ENCODE assay signal across 9 cellular contexts in the genomic region with DNA sequence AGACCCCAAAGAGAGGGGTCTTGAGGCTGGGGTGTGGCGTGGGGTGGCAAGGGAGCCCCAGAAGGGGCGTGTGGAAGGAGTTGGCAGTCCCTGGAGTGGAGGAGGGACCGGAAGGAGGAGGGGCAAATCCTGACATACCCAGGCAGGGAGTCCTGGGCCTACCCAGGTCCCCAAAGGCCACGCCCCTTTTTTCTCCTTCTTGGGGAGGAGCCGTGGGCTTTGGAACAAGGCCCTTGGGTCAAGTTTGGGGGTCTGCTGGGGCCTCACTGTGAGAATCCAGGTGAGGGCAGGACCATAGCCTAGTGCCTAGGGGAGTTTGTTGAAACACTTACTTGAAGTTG. TPM values are rescaled to one million over a fixed set of nuclear protein-coding genes. Genes with fewer than 3 reads are reported as not detected.
DNase-seq lines count a peak whose midpoint lies in the region; ATAC-seq and TF ChIP-seq lines count a peak whose summit lies in the region.
"Had no signal": no experiment of that assay in that cellular context is flagged by ENCODE, and none has a peak within 500 bp of the region (broad histone marks: within the 10 kb centered on the region; RNA-seq: fewer than 3 reads in every experiment).

No MANE protein-coding gene starts in this region.

- peaks cover 55% of the 10 kb centered on the region for H3K27me3 Mint-ChIP-seq in activated T-helper 17 cell treated with anti-CD3 and anti-CD28 coated beads, Interleukin-2, amount 50 U/mL, for 72 hours
- peaks cover 16 to 22% (median 20%) of the 10 kb centered on the region in 3 donors for H3K27me3 Mint-ChIP-seq in immature natural killer cell (ENCODE audit: low read depth in 3 of 3)
- peaks cover 83% of the 10 kb centered on the region for H3K27me3 Mint-ChIP-seq in stimulated activated memory B cell treated with anti-CD40 and anti-IgM and Interleukin-4, amounts not matched to agents 10 μg/mL and 1 μg/mL and 100 μg/mL, for 72 hours

- no peaks in the 10 kb centered on the region for H3K36me3 Mint-ChIP-seq in activated T-helper 17 cell treated with anti-CD3 and anti-CD28 coated beads, Interleukin-2, amount 50 U/mL, for 72 hours (ENCODE audit: low read depth)
- no peaks in the 10 kb centered on the region for H3K36me3 Mint-ChIP-seq in immature natural killer cell
- H3K36me3 Mint-ChIP-seq in stimulated activated memory B cell treated with anti-CD40 and anti-IgM and Interleukin-4, amounts not matched to agents 10 μg/mL and 1 μg/mL and 100 μg/mL, for 72 hours, result no peaks in the 10 kb centered on the region

- no peak for TF ChIP-seq CTCF in GM13977 (IDR thresholded peaks at IDR 0.05; ENCODE audit: extremely low read depth, insufficient read depth, missing control alignments)

- DNase-seq in H7, result peak; percentile 90
- no peak for DNase-seq in immature natural killer cell
- DNase-seq in GM13977 (ENCODE audit: low spot score), result no peak
- no peak for DNase-seq in globus pallidus (ENCODE audit: low spot score)

- H3K27me3 ChIP-seq in H7 (ENCODE audit: control insufficient read depth, insufficient read depth, low read length), result peaks cover 68% of the 10 kb centered on the region

- H3K36me3 ChIP-seq in H7 (replicated peaks; ENCODE audit: control insufficient read depth, insufficient read depth, low read length), result no peaks in the 10 kb centered on the region

- H3K4me3 Mint-ChIP-seq in activated T-helper 17 cell treated with anti-CD3 and anti-CD28 coated beads, Interleukin-2, amount 50 U/mL, for 72 hours, result peak overlapping the region; percentile 56
- H3K4me3 Mint-ChIP-seq in immature natural killer cell, result peak overlapping the region; percentile 62 to 88 (median 83)
- H3K4me3 Mint-ChIP-seq in stimulated activated memory B cell treated with anti-CD40 and anti-IgM and Interleukin-4, amounts not matched to agents 10 μg/mL and 1 μg/mL and 100 μg/mL, for 72 hours, result peak overlapping the region; percentile 56

- peaks cover 19% of the 10 kb centered on the region for H3K4me1 Mint-ChIP-seq in activated T-helper 17 cell treated with anti-CD3 and anti-CD28 coated beads, Interleukin-2, amount 50 U/mL, for 72 hours
- peaks cover 30 to 36% of the 10 kb centered on the region in 2 donors for H3K4me1 Mint-ChIP-seq in immature natural killer cell
- peaks cover 48% of the 10 kb centered on the region for H3K4me1 Mint-ChIP-seq in stimulated activated memory B cell treated with anti-CD40 and anti-IgM and Interleukin-4, amounts not matched to agents 10 μg/mL and 1 μg/mL and 100 μg/mL, for 72 hours

- H3K4me3 ChIP-seq in H7 (ENCODE audit: insufficient read depth, low read depth, low read length), result no peak overlapping the region

- H3K27ac Mint-ChIP-seq in activated T-helper 17 cell treated with anti-CD3 and anti-CD28 coated beads, Interleukin-2, amount 50 U/mL, for 72 hours, result no peak overlapping the region
- H3K27ac Mint-ChIP-seq in immature natural killer cell, result no peak overlapping the region
- peak overlapping the region; percentile 28 for H3K27ac Mint-ChIP-seq in stimulated activated memory B cell treated with anti-CD40 and anti-IgM and Interleukin-4, amounts not matched to agents 10 μg/mL and 1 μg/mL and 100 μg/mL, for 72 hours

- in situ Hi-C loops in GM13977 (cut with MboI; ENCODE audit: low pct_unique_long_range_greater_than_20kb, low sequenced_read_pairs, unreplicated experiment), result no loop called here

- ATAC-seq in activated T-helper 17 cell treated with anti-CD3 and anti-CD28 coated beads, Interleukin-2, amount 50 U/mL, for 72 hours (replicated peaks), result no peak
- no peak for ATAC-seq in stimulated activated memory B cell treated with anti-CD40 and anti-IgM and Interleukin-4, amounts not matched to agents 10 μg/mL and 1 μg/mL and 100 μg/mL, for 72 hours
- ATAC-seq in GM19035 (IDR thresholded peaks at IDR 0.05; ENCODE audit: unreplicated experiment) (no peak), HG03457 (IDR thresholded peaks at IDR 0.05; ENCODE audit: unreplicated experiment) (no peak)

- H3K9me3 Mint-ChIP-seq in activated T-helper 17 cell treated with anti-CD3 and anti-CD28 coated beads, Interleukin-2, amount 50 U/mL, for 72 hours, result no peaks in the 10 kb centered on the region
- no peaks in the 10 kb centered on the region for H3K9me3 Mint-ChIP-seq in immature natural killer cell
- H3K9me3 Mint-ChIP-seq in stimulated activated memory B cell treated with anti-CD40 and anti-IgM and Interleukin-4, amounts not matched to agents 10 μg/mL and 1 μg/mL and 100 μg/mL, for 72 hours, result no peaks in the 10 kb centered on the region

RNA-seq across cellular contexts. Expression of a gene that starts 1.2 kb away (rescaled TPM):
- 7.2 and 23.6 TPM in 2 replicates for total RNA-seq in H7 (2014; rRNA removed; shearing (Covaris generic))
- 10 to 100 TPM in 1 of 2 donors, 1 to 10 TPM in 1; 1.3 to 11.8 TPM for total RNA-seq in activated T-helper 17 cell treated with anti-CD3 and anti-CD28 coated beads, Interleukin-2, amount 50 U/mL, for 72 hours
- 1 to 10 TPM; 1.2 to 3.9 (median 2.6) TPM for polyA plus RNA-seq in immature natural killer cell

RNA-seq across cellular contexts. Expression of a gene that starts 17.4 kb away (rescaled TPM):
- total RNA-seq in H7 (2014; rRNA removed; shearing (Covaris generic)), result 24.7 and 25.0 TPM in 2 replicates
- 10 to 100 TPM; 31.3 to 36.3 TPM for total RNA-seq in activated T-helper 17 cell treated with anti-CD3 and anti-CD28 coated beads, Interleukin-2, amount 50 U/mL, for 72 hours
- 10 to 100 TPM; 23.0 to 39.2 (median 35.4) TPM for polyA plus RNA-seq in immature natural killer cell

RNA-seq across cellular contexts. Expression of a gene that starts 22.7 kb away (rescaled TPM):
- total RNA-seq in H7 (2014; rRNA removed; shearing (Covaris generic)), result 47.3 and 48.5 TPM in 2 replicates
- total RNA-seq in activated T-helper 17 cell treated with anti-CD3 and anti-CD28 coated beads, Interleukin-2, amount 50 U/mL, for 72 hours, result 10 to 100 TPM; 26.9 to 55.2 TPM
- 10 to 100 TPM; 24.2 to 35.4 (median 31.7) TPM for polyA plus RNA-seq in immature natural killer cell

RNA-seq across cellular contexts. Expression of a gene that starts 39.4 kb away (rescaled TPM):
- 0.74 TPM in 1 of 2 replicates, not detected in the other for total RNA-seq in H7 (2014; rRNA removed; shearing (Covaris generic))
- total RNA-seq in activated T-helper 17 cell treated with anti-CD3 and anti-CD28 coated beads, Interleukin-2, amount 50 U/mL, for 72 hours, result 1 to 10 TPM in 1 of 2 donors, not detected in 1; 1.2 TPM
- polyA plus RNA-seq in immature natural killer cell, result not detected
- total RNA-seq: frontal cortex had no signal
